Comparison of ENCODE assay signal across 1 cellular context in genomic region chr15:74817370-74817737, GRCh38.
TF ChIP-seq lines count a peak whose summit lies in the region.

No MANE protein-coding gene starts in this region.

TF ChIP-seq in HepG2, 621 proteins besides CTCF, POLR2A, EP300 and RAD21 (continued from another document):
- TF ChIP-seq HMGXB4 (CRISPR knock-in tag; IDR thresholded peaks at IDR 0.05; ENCODE audit: borderline replicate concordance in 1 of 2, low read depth in 1 of 2) = peak; percentile 22 to 52; a peak in 1 of 4 replicates
- TF ChIP-seq, protein P1, sequence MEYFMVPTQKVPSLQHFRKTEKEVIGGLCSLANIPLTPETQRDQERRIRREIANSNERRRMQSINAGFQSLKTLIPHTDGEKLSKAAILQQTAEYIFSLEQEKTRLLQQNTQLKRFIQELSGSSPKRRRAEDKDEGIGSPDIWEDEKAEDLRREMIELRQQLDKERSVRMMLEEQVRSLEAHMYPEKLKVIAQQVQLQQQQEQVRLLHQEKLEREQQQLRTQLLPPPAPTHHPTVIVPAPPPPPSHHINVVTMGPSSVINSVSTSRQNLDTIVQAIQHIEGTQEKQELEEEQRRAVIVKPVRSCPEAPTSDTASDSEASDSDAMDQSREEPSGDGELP (IDR thresholded peaks at IDR 0.05; ENCODE audit: borderline replicate concordance, low read depth) = peak; percentile 21; the same call in 1 of the 2 replicates
- TF ChIP-seq SMAD1 (CRISPR knock-in tag; IDR thresholded peaks at IDR 0.05; ENCODE audit: borderline replicate concordance, low read depth) = no peak
- TF ChIP-seq, protein P2, sequence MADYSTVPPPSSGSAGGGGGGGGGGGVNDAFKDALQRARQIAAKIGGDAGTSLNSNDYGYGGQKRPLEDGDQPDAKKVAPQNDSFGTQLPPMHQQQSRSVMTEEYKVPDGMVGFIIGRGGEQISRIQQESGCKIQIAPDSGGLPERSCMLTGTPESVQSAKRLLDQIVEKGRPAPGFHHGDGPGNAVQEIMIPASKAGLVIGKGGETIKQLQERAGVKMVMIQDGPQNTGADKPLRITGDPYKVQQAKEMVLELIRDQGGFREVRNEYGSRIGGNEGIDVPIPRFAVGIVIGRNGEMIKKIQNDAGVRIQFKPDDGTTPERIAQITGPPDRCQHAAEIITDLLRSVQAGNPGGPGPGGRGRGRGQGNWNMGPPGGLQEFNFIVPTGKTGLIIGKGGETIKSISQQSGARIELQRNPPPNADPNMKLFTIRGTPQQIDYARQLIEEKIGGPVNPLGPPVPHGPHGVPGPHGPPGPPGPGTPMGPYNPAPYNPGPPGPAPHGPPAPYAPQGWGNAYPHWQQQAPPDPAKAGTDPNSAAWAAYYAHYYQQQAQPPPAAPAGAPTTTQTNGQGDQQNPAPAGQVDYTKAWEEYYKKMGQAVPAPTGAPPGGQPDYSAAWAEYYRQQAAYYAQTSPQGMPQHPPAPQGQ (CRISPR knock-in tag; IDR thresholded peaks at IDR 0.05; ENCODE audit: borderline replicate concordance) = no peak
- 0 out of 2 replicates have a peak, but pooled peaks have one; percentile 39 for TF ChIP-seq TGIF2 (CRISPR knock-in tag; IDR thresholded peaks at IDR 0.05)
- no peak for TF ChIP-seq SMAD3 (CRISPR knock-in tag; IDR thresholded peaks at IDR 0.05)
- TF ChIP-seq ZNF768 (CRISPR knock-in tag; IDR thresholded peaks at IDR 0.05) = peak; percentile 64; the same call in 1 of the 2 replicates
- no peak for TF ChIP-seq ZFP36L1 (CRISPR knock-in tag; IDR thresholded peaks at IDR 0.05)
- TF ChIP-seq ZNF577 (CRISPR knock-in tag; IDR thresholded peaks at IDR 0.05; ENCODE audit: borderline replicate concordance, low read depth) = no peak
- peak; percentile 27; the same call in 1 of the 2 replicates for TF ChIP-seq FOSL2 (CRISPR knock-in tag; IDR thresholded peaks at IDR 0.05)
TF ChIP-seq in HepG2: peak in this region for 26.
